ENCODE assay signal across 19 cellular contexts in genomic region chr7:38300175-38300574, GRCh38.
DNase-seq lines count a peak whose midpoint lies in the region; ATAC-seq, FAIRE-seq and TF ChIP-seq lines count a peak whose summit lies in the region.
"Had no signal": no experiment of that assay in that cellular context is flagged by ENCODE, and none has a peak within 500 bp of the region (broad histone marks: within the 10 kb centered on the region; RNA-seq: fewer than 3 reads in every experiment).

No MANE protein-coding gene starts in this region.

- no peak for DNase-seq in activated T-cell treated with anti-CD3 and anti-CD28 coated beads, Interleukin-2, amount 50 U/mL, for 24 hours
- no peak for DNase-seq in activated T-cell treated with anti-CD3 and anti-CD28 coated beads, Interleukin-2, amount 50 U/mL, for 1 hour
- DNase-seq in PC-9 (no peak), GM12878 (ENCODE audit: low read depth, low spot score) (no peak), SHP77 treated with DMSO at 0.1 percent for 48 hours (lab: John Stamatoyannopoulos, UW) (no peak), NCI-H1436 treated with DMSO at 0.1 percent for 48 hours (lab: John Stamatoyannopoulos, UW) (no peak), cerebellar nuclear complex (lab: John Stamatoyannopoulos, UW) (no peak)
- no peak for DNase-seq in stimulated activated naive CD8-positive, alpha-beta T cell treated with anti-CD3 and anti-CD28 coated beads, Interleukin-15, Interleukin-2, amounts not matched to agents 100 U/mL and 50 U/mL, for 24 hours
- DNase-seq: activated B cell treated with CpG ODN at 0.5 μM for 24 hours, caudate nucleus, DND-41, esophagus squamous epithelium, IMR-90, left ventricle myocardium inferior, NCI-H2029, NCI-H446, right lobe of liver, stomach, upper lobe of left lung had no signal

- no peaks in the 10 kb centered on the region for H3K79me2 ChIP-seq in PC-9 (ENCODE audit: low read depth)
- no peaks in the 10 kb centered on the region for H3K79me2 ChIP-seq in GM12878 (ENCODE audit: control insufficient read depth, insufficient read depth, low read length)

- H3K9me3 ChIP-seq in PC-9 (ENCODE audit: insufficient read depth, low read depth) (no peaks in the 10 kb centered on the region), GM12878 (replicated peaks; ENCODE audit: control insufficient read depth, insufficient read depth, low read length) (no peaks in the 10 kb centered on the region)
- H3K9me3 ChIP-seq: esophagus squamous epithelium, left ventricle myocardium inferior, right lobe of liver, stomach, upper lobe of left lung had no signal

- intact Hi-C loops in PC-9 (cut with micrococcal nuclease; ENCODE audit: unreplicated experiment), result no loop called here
- intact Hi-C loops in GM12878 (cut with micrococcal nuclease; ENCODE audit: unreplicated experiment), result no loop called here

- RAD21 ChIA-PET in GM12878 (lab: Charles Lee; ENCODE audit: unreplicated experiment), result interaction anchor here (1.6 kb wide), 1 partner anchor 12 kb away, joined by 4 read pairs; no protein-coding TSS in a partner anchor

- no peaks in the 10 kb centered on the region for H3K27me3 Mint-ChIP-seq in activated T-cell treated with anti-CD3 and anti-CD28 coated beads, Interleukin-2, amount 50 U/mL, for 24 hours

- SMC1A ChIA-PET in GM12878 (lab: Charles Lee; ENCODE audit: uncharacterized antibody, unreplicated experiment), result interaction anchor here (2.1 kb wide), 1 partner anchor 19 kb away, joined by 8 read pairs; no protein-coding TSS in a partner anchor

- peaks cover 8% of the 10 kb centered on the region for H3K4me1 Mint-ChIP-seq in activated T-cell treated with anti-CD3 and anti-CD28 coated beads, Interleukin-2, amount 50 U/mL, for 24 hours (ENCODE audit: low read depth)

- TF ChIP-seq RAD21 in GM12878 (IDR thresholded peaks at IDR 0.05; ENCODE audit: insufficient read depth, low read depth, low read length), result no peak

- H3K4me3 Mint-ChIP-seq in activated T-cell treated with anti-CD3 and anti-CD28 coated beads, Interleukin-2, amount 50 U/mL, for 24 hours, result peak overlapping the region; percentile 77
- H3K4me3 Mint-ChIP-seq: activated B cell treated with CpG ODN at 0.5 μM for 24 hours had no signal

- 0 out of 2 replicates have a peak overlapping the region, but pooled peaks have one; percentile 3 for H2AFZ ChIP-seq in PC-9
- H2AFZ ChIP-seq in GM12878 (ENCODE audit: control insufficient read depth, low read depth, low read length), result no peak overlapping the region

- POLR2A ChIA-PET in PC-9 (lab: Charles Lee; ENCODE audit: unreplicated experiment), result no interaction called here
- POLR2A ChIA-PET in GM12878 (lab: Charles Lee), result interaction anchor here (0.8 kb wide), 1 partner anchor 14 kb away, joined by 3 read pairs; no protein-coding TSS in a partner anchor

- H3K4me3 ChIP-seq in PC-9 (no peak overlapping the region), GM12878 (no peak overlapping the region)
- H3K4me3 ChIP-seq: esophagus squamous epithelium, left ventricle myocardium inferior, right lobe of liver, stomach, upper lobe of left lung had no signal

- H3K9ac ChIP-seq in GM12878 (ENCODE audit: control insufficient read depth, insufficient read depth, low read length), result no peak overlapping the region

- H3K4me2 ChIP-seq in PC-9, result no peak overlapping the region
- no peak overlapping the region for H3K4me2 ChIP-seq in GM12878 (ENCODE audit: control insufficient read depth, insufficient read depth)

- BruUV-seq in PC-9 (replicated peaks; lab: Mats Ljungman, UMichigan), result no TSS peak
- BruUV-seq in GM12878 (replicated peaks; lab: Mats Ljungman, UMichigan), result no TSS peak

- CTCF ChIA-PET in PC-9 (lab: Charles Lee) (no interaction called here), GM12878 (lab: Yijun Ruan, JAX) (interaction anchor here (1.2 to 1.7 kb wide), 3 partner anchors 9 to 85 kb away, joined by 3 to 5 read pairs (median 4); no protein-coding TSS in a partner anchor)

- no peak for ATAC-seq in GM12878
- ATAC-seq in stimulated activated naive CD8-positive, alpha-beta T cell treated with anti-CD3 and anti-CD28 coated beads, Interleukin-15, Interleukin-2, amounts not matched to agents 100 U/mL and 50 U/mL, for 24 hours, result peak; percentile 58

- TF ChIP-seq EP300 in GM12878 (IDR thresholded peaks at IDR 0.05; ENCODE audit: borderline replicate concordance in 1 of 2, control insufficient read depth in 1 of 2, low read depth in 2 of 2, low read length in 2 of 2), result no peak

- TF ChIP-seq POLR2A in GM12878 (IDR thresholded peaks at IDR 0.05; ENCODE audit: low read depth, low read length), result no peak

- H4K20me1 ChIP-seq in PC-9 (ENCODE audit: insufficient read depth) (no peaks in the 10 kb centered on the region), GM12878 (ENCODE audit: control insufficient read depth, insufficient read depth) (no peaks in the 10 kb centered on the region)

- peak overlapping the region; percentile 68 for H3K27ac Mint-ChIP-seq in activated T-cell treated with anti-CD3 and anti-CD28 coated beads, Interleukin-2, amount 50 U/mL, for 24 hours
- H3K27ac Mint-ChIP-seq: activated B cell treated with CpG ODN at 0.5 μM for 24 hours had no signal

- H3K27ac ChIP-seq in PC-9 (no peak overlapping the region), GM12878 (ENCODE audit: control insufficient read depth, insufficient read depth) (no peak overlapping the region)
- H3K27ac ChIP-seq: esophagus squamous epithelium, left ventricle myocardium inferior, right lobe of liver, stomach, upper lobe of left lung had no signal

- peak; percentile 18 for FAIRE-seq in GM12878 (lab: Jason Lieb, UNC)

- H3K27me3 ChIP-seq in PC-9 (ENCODE audit: insufficient read depth, low read depth) (peaks cover 96% of the 10 kb centered on the region), GM12878 (replicated peaks in 1 of 2; ENCODE audit: control insufficient read depth in 2 of 2, insufficient read depth in 2 of 2, low read length in 1 of 2) (no peaks in the 10 kb centered on the region)
- H3K27me3 ChIP-seq: esophagus squamous epithelium, right lobe of liver, upper lobe of left lung had no signal

- H3F3A ChIP-seq in PC-9 (ENCODE audit: insufficient read depth, low read depth), result no peaks in the 10 kb centered on the region

- H3K9me3 Mint-ChIP-seq in activated T-cell treated with anti-CD3 and anti-CD28 coated beads, Interleukin-2, amount 50 U/mL, for 24 hours, result no peaks in the 10 kb centered on the region
- H3K9me3 Mint-ChIP-seq: activated B cell treated with CpG ODN at 0.5 μM for 24 hours had no signal

- 44% methylated on average over 8 of the region's 8 CpGs for WGBS in GM12878 (ENCODE audit: insufficient coverage, insufficient replicate concordance, low lambda C conversion rate, missing lambda C conversion rate)

- in situ Hi-C loops in GM12878 (cut with MboI), result no loop called here

- TF ChIP-seq CTCF in PC-9 (conservative IDR thresholded peaks at IDR 0.05) (no peak), GM12878 (IDR thresholded peaks at IDR 0.05 in 2 of 3, conservative IDR thresholded peaks at IDR 0.05 in 1 of 3; ENCODE audit: control insufficient read depth in 2 of 3, extremely low read depth in 1 of 3, insufficient read depth in 1 of 3, low read depth in 3 of 3, low read length in 3 of 3) (no peak)

- no peaks in the 10 kb centered on the region for H3K36me3 Mint-ChIP-seq in activated T-cell treated with anti-CD3 and anti-CD28 coated beads, Interleukin-2, amount 50 U/mL, for 24 hours (ENCODE audit: low read depth)

- H3K9me2 ChIP-seq in PC-9 (ENCODE audit: insufficient read depth), result no peaks in the 10 kb centered on the region

- H3K36me3 ChIP-seq in PC-9 (ENCODE audit: low read depth), result no peaks in the 10 kb centered on the region
- H3K36me3 ChIP-seq in GM12878 (ENCODE audit: control insufficient read depth in 2 of 2, insufficient read depth in 2 of 2, low read length in 1 of 2), result no peaks in the 10 kb centered on the region
- H3K36me3 ChIP-seq: esophagus squamous epithelium, left ventricle myocardium inferior, right lobe of liver, stomach, upper lobe of left lung had no signal

- no peaks in the 10 kb centered on the region for H3K4me1 ChIP-seq in PC-9 (replicated peaks; ENCODE audit: insufficient read depth)
- H3K4me1 ChIP-seq in GM12878 (ENCODE audit: control insufficient read depth, insufficient read depth, low read length), result peaks cover 8% of the 10 kb centered on the region
- H3K4me1 ChIP-seq: esophagus squamous epithelium, left ventricle myocardium inferior, right lobe of liver, stomach, upper lobe of left lung had no signal

TF ChIP-seq in GM12878, 131 proteins besides CTCF, POLR2A, EP300 and RAD21 (continues in another document):
- TF ChIP-seq ZBTB11 (CRISPR knock-in tag; IDR thresholded peaks at IDR 0.05) (no peak), IKZF2 (IDR thresholded peaks at IDR 0.05) (no peak), GABPA (IDR thresholded peaks at IDR 0.05; ENCODE audit: low read depth) (no peak), EZH2 (IDR thresholded peaks at IDR 0.05; ENCODE audit: borderline replicate concordance, control insufficient read depth, low read depth, low read length) (no peak), EED (IDR thresholded peaks at IDR 0.05; ENCODE audit: low read depth) (no peak), MYB (IDR thresholded peaks at IDR 0.05; ENCODE audit: borderline replicate concordance, low read depth, low read length) (no peak), PAX5 (IDR thresholded peaks at IDR 0.05; ENCODE audit: borderline replicate concordance, low read depth, low read length) (no peak)
